ENCODE assay signal across 22 cellular contexts in genomic region chr6:162249907-162250642, GRCh38.
"Had no signal": no experiment of that assay in that cellular context is flagged by ENCODE, and none has a peak within 500 bp of the region (broad histone marks: within the 10 kb centered on the region; RNA-seq: fewer than 3 reads in every experiment).

No MANE protein-coding gene starts in this region.

- H3K27ac Mint-ChIP-seq: endodermal cell; natural killer cell; neural progenitor cell; stimulated activated memory B cell treated with anti-CD40 and anti-IgM and Interleukin-4, amounts not matched to agents 10 μg/mL and 1 μg/mL and 100 μg/mL, for 72 hours; stimulated activated naive CD8-positive, alpha-beta T cell treated with anti-CD3 and anti-CD28 coated beads, Interleukin-15, Interleukin-2, amounts not matched to agents 100 ng/mL and 50 ng/mL, for 24 hours had no signal

- H3K27me3 Mint-ChIP-seq: stimulated activated memory B cell treated with anti-CD40 and anti-IgM and Interleukin-4, amounts not matched to agents 10 μg/mL and 1 μg/mL and 100 μg/mL, for 72 hours; stimulated activated naive CD8-positive, alpha-beta T cell treated with anti-CD3 and anti-CD28 coated beads, Interleukin-15, Interleukin-2, amounts not matched to agents 100 ng/mL and 50 ng/mL, for 24 hours had no signal

- H3K4me1 ChIP-seq: heart left ventricle, tibial artery, upper lobe of left lung, uterus had no signal

- H3K27ac ChIP-seq: coronary artery, heart left ventricle, neural progenitor cell, ovary, tibial artery, upper lobe of left lung, uterus had no signal

- H3K36me3 Mint-ChIP-seq: natural killer cell; neural progenitor cell; stimulated activated memory B cell treated with anti-CD40 and anti-IgM and Interleukin-4, amounts not matched to agents 10 μg/mL and 1 μg/mL and 100 μg/mL, for 72 hours had no signal

- H3K4me1 Mint-ChIP-seq: endodermal cell; natural killer cell; neural progenitor cell; stimulated activated memory B cell treated with anti-CD40 and anti-IgM and Interleukin-4, amounts not matched to agents 10 μg/mL and 1 μg/mL and 100 μg/mL, for 72 hours had no signal

- H3K27me3 ChIP-seq: heart left ventricle, neural progenitor cell, ovary, tibial artery, upper lobe of left lung, uterus had no signal

- FAIRE-seq: frontal cortex, keratinocyte had no signal

- H3K4me2 ChIP-seq: neural progenitor cell had no signal

- ATAC-seq: esophagus mucosa; heart left ventricle; left colon; natural killer cell; right cardiac atrium; stimulated activated memory B cell treated with anti-CD40 and anti-IgM and Interleukin-4, amounts not matched to agents 10 μg/mL and 1 μg/mL and 100 μg/mL, for 72 hours had no signal

- H2AFZ ChIP-seq: neural progenitor cell had no signal

- H3K36me3 ChIP-seq: heart left ventricle, neural progenitor cell, ovary, tibial artery, upper lobe of left lung, uterus had no signal

- H3K4me3 Mint-ChIP-seq: endodermal cell; natural killer cell; neural progenitor cell; stimulated activated memory B cell treated with anti-CD40 and anti-IgM and Interleukin-4, amounts not matched to agents 10 μg/mL and 1 μg/mL and 100 μg/mL, for 72 hours; stimulated activated naive CD8-positive, alpha-beta T cell treated with anti-CD3 and anti-CD28 coated beads, Interleukin-15, Interleukin-2, amounts not matched to agents 100 ng/mL and 50 ng/mL, for 24 hours had no signal

- H3K9me3 Mint-ChIP-seq: endodermal cell; neural progenitor cell; stimulated activated memory B cell treated with anti-CD40 and anti-IgM and Interleukin-4, amounts not matched to agents 10 μg/mL and 1 μg/mL and 100 μg/mL, for 72 hours; stimulated activated naive CD8-positive, alpha-beta T cell treated with anti-CD3 and anti-CD28 coated beads, Interleukin-15, Interleukin-2, amounts not matched to agents 100 ng/mL and 50 ng/mL, for 24 hours had no signal

- H3K9ac ChIP-seq: neural progenitor cell had no signal

- H3K4me3 ChIP-seq: coronary artery, heart left ventricle, neural progenitor cell, ovary, tibial artery, upper lobe of left lung, uterus had no signal

- DNase-seq: effector CD4-positive, alpha-beta T cell; endodermal cell; heart left ventricle; hypothalamus; left colon; mammary epithelial cell; natural killer cell; nucleus accumbens; ovary; right cardiac atrium; stimulated activated CD4-positive, alpha-beta T cell treated with anti-CD3 and anti-CD28 coated beads, Interleukin-4, amount 100 ng/mL, for 1 hour; stimulated activated CD8-positive, alpha-beta memory T cell treated with anti-CD3 and anti-CD28 coated beads, Interleukin-4, amount 100 ng/mL, for 48 hours; tibial artery; upper lobe of left lung; uterus had no signal

- H3K9me3 ChIP-seq: heart left ventricle, ovary, tibial artery, upper lobe of left lung, uterus had no signal
